ENCODE assay signal across 18 cellular contexts in genomic region chr6:19834858-19835257, GRCh38. TPM values are rescaled to one million over a fixed set of nuclear protein-coding genes. Genes with fewer than 3 reads are reported as not detected.
"Had no signal": no experiment of that assay in that cellular context is flagged by ENCODE, and none has a peak within 500 bp of the region (broad histone marks: within the 10 kb centered on the region; RNA-seq: fewer than 3 reads in every experiment).

No MANE protein-coding gene starts in this region.

- FAIRE-seq: endometrium had no signal

- H3K9me3 ChIP-seq: thoracic aorta, upper lobe of right lung had no signal

- H3K36me3 ChIP-seq: thoracic aorta, upper lobe of right lung had no signal

- H3K4me3 Mint-ChIP-seq: activated CD4-positive, alpha-beta memory T cell treated with anti-CD3 and anti-CD28 coated beads, Interleukin-2, amount 10 ng/mL, durations not matched to agents 7 days and 5 days; activated CD8-positive, alpha-beta memory T cell treated with anti-CD3 and anti-CD28 coated beads, Interleukin-2, amount 10 ng/mL, durations not matched to agents 7 days and 5 days; dendritic cell treated with granulocyte-macrophage colony-stimulating factor and Interleukin-4, amounts not matched to agents 40 ng/mL and 50 ng/mL, for 4 days; naive B cell had no signal

- H3K27ac ChIP-seq: thoracic aorta had no signal

- H3K9me3 Mint-ChIP-seq: dendritic cell treated with granulocyte-macrophage colony-stimulating factor and Interleukin-4, amounts not matched to agents 40 ng/mL and 50 ng/mL, for 4 days had no signal

- H3K36me3 Mint-ChIP-seq: naive B cell had no signal

- DNase-seq: activated CD4-positive, alpha-beta memory T cell treated with anti-CD3 and anti-CD28 coated beads, Interleukin-2, amount 10 ng/mL, durations not matched to agents 7 days and 5 days; activated CD4-positive, alpha-beta T cell treated with anti-CD3 and anti-CD28 coated beads for 48 hours; activated CD8-positive, alpha-beta memory T cell treated with anti-CD3 and anti-CD28 coated beads, Interleukin-2, amount 10 ng/mL, durations not matched to agents 7 days and 5 days; activated gamma-delta T cell; activated naive CD4-positive, alpha-beta T cell treated with anti-CD3 and anti-CD28 coated beads, Interleukin-2, amount 50 U/mL, for 16 hours; activated T-cell treated with anti-CD3 and anti-CD28 coated beads for 4 hours; anterior cingulate cortex; effector CD4-positive, alpha-beta T cell; mesenchymal stem cell; naive B cell; stimulated activated CD4-positive, alpha-beta T cell treated with anti-CD3 and anti-CD28 coated beads, Interleukin-4, amount 100 ng/mL, for 24 hours; stimulated activated naive CD4-positive, alpha-beta T cell treated with Interleukin-2 at 50 U/mL for 16 hours; T-helper 2 cell; upper lobe of right lung had no signal

- H3K27ac Mint-ChIP-seq: activated CD4-positive, alpha-beta memory T cell treated with anti-CD3 and anti-CD28 coated beads, Interleukin-2, amount 10 ng/mL, durations not matched to agents 7 days and 5 days; activated CD8-positive, alpha-beta memory T cell treated with anti-CD3 and anti-CD28 coated beads, Interleukin-2, amount 10 ng/mL, durations not matched to agents 7 days and 5 days; dendritic cell treated with granulocyte-macrophage colony-stimulating factor and Interleukin-4, amounts not matched to agents 40 ng/mL and 50 ng/mL, for 4 days; naive B cell; progenitor cell of endocrine pancreas had no signal

- H3K4me3 ChIP-seq: thoracic aorta, upper lobe of right lung had no signal

- ATAC-seq: activated CD8-positive, alpha-beta memory T cell treated with anti-CD3 and anti-CD28 coated beads, Interleukin-2, amount 10 ng/mL, durations not matched to agents 7 days and 5 days; upper lobe of right lung had no signal

RNA-seq across cellular contexts. Expression of gene ID4, which starts 2.3 kb away (rescaled TPM):
- total RNA-seq: activated CD4-positive, alpha-beta memory T cell treated with anti-CD3 and anti-CD28 coated beads, Interleukin-2, amount 10 ng/mL, durations not matched to agents 7 days and 5 days; activated CD8-positive, alpha-beta memory T cell treated with anti-CD3 and anti-CD28 coated beads, Interleukin-2, amount 10 ng/mL, durations not matched to agents 7 days and 5 days had no signal
